In the genomic region with DNA sequence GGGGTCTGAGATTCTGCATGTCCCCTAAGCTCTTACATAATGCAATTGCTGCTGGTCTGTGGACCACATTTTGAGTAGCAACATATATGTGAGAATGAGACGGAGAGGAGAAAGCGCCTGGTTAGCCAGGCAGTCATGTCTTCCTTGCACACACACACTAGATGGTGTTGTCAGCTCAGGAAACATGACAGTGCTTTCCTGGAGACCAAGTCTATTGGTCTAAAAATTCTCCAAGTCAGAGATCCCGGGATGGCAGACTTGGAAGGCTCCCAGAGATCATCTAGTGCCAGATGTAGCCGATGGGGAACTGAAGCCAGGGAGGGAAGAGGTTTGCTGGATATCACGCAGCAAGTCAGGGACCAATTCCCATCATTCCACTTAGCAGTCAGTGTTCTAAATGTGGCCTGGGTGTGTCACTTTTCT, we compare ENCODE assay signal across 8 cellular contexts. TPM values are rescaled to one million over a fixed set of nuclear protein-coding genes. Genes with fewer than 3 reads are reported as not detected.
DNase-seq lines count a peak whose midpoint lies in the region; ATAC-seq, FAIRE-seq and TF ChIP-seq lines count a peak whose summit lies in the region.

No MANE protein-coding gene starts in this region.

- CTCF ChIA-PET in activated CD8-positive, alpha-beta T cell treated with anti-CD3 and anti-CD28 coated beads for 36 hours (lab: Charles Lee): interaction anchor here (0.7 to 8.8 kb wide), 5 partner anchors 13 to 280 kb away, joined by 3 to 57 read pairs (median 3); no protein-coding TSS in a partner anchor

- no peaks in the 10 kb centered on the region for H4K20me1 ChIP-seq in keratinocyte (ENCODE audit: control insufficient read depth, extremely low read depth, insufficient read depth, low read length)

- peaks cover 19% of the 10 kb centered on the region for H3K27me3 Mint-ChIP-seq in activated CD8-positive, alpha-beta T cell treated with anti-CD3 and anti-CD28 coated beads for 36 hours

- no peak for TF ChIP-seq POLR2A in body of pancreas (IDR thresholded peaks at IDR 0.05)

- POLR2A ChIA-PET in activated CD8-positive, alpha-beta T cell treated with anti-CD3 and anti-CD28 coated beads for 36 hours (lab: Charles Lee): interaction anchor here (0.6 kb wide), 1 partner anchor 8 kb away, joined by 3 read pairs; no protein-coding TSS in a partner anchor

- H3K4me3 Mint-ChIP-seq in activated CD8-positive, alpha-beta T cell treated with anti-CD3 and anti-CD28 coated beads for 36 hours: no peak overlapping the region

- no peaks in the 10 kb centered on the region for H3K36me3 ChIP-seq in body of pancreas (replicated peaks in 1 of 2; ENCODE audit: insufficient read depth in 1 of 2, low read depth in 2 of 2)
- H3K36me3 ChIP-seq in keratinocyte (ENCODE audit: control insufficient read depth in 2 of 2, extremely low read depth in 1 of 2, insufficient read depth in 2 of 2, low read length in 2 of 2): no peaks in the 10 kb centered on the region
- no peaks in the 10 kb centered on the region for H3K36me3 ChIP-seq in tibial artery

- no peak overlapping the region for H3K4me2 ChIP-seq in keratinocyte (ENCODE audit: control insufficient read depth, extremely low read depth, insufficient read depth, low read depth, low read length)

- no peak for FAIRE-seq in keratinocyte (lab: Jason Lieb, UNC)

- no peak overlapping the region for H3K9ac ChIP-seq in keratinocyte (ENCODE audit: control insufficient read depth, extremely low read depth, insufficient read depth, low read length)

- H3K4me3 ChIP-seq in body of pancreas (no peak overlapping the region), keratinocyte (ENCODE audit: control insufficient read depth in 2 of 3, extremely low read depth in 1 of 3, insufficient read depth in 2 of 3, low read depth in 1 of 3, low read length in 3 of 3) (no peak overlapping the region), tibial artery (no peak overlapping the region)

- TF ChIP-seq CTCF in body of pancreas (IDR thresholded peaks at IDR 0.05): peak in 6 of 7 experiments; percentile 25 to 77 (median 67)
- peak; percentile 18 to 67 (median 23) for TF ChIP-seq CTCF in keratinocyte (optimal IDR thresholded peaks at IDR 0.05 in 1 of 3, IDR thresholded peaks at IDR 0.05 in 1 of 3, conservative IDR thresholded peaks at IDR 0.05 in 1 of 3; ENCODE audit: extremely low read depth in 1 of 3, insufficient read depth in 2 of 3, low read length in 3 of 3)
- peak; percentile 61 to 63 for TF ChIP-seq CTCF in tibial artery (IDR thresholded peaks at IDR 0.05)
- no peak for TF ChIP-seq CTCF in activated CD8-positive, alpha-beta T cell treated with anti-CD3 and anti-CD28 coated beads for 36 hours (IDR thresholded peaks at IDR 0.05)

- intact Hi-C loops in body of pancreas (cut with DNase I): loop anchor here (5.0 kb wide), 1 partner anchor 136 kb away; no protein-coding TSS in a partner anchor
- intact Hi-C loops in tibial artery (cut with DNase I; ENCODE audit: low total_unique reads): loop anchor here (5.0 kb wide), 1 partner anchor 136 kb away; no protein-coding TSS in a partner anchor
- intact Hi-C loops in activated CD8-positive, alpha-beta T cell treated with anti-CD3 and anti-CD28 coated beads for 36 hours (cut with micrococcal nuclease): no loop called here

- H3K27me3 ChIP-seq in body of pancreas (no peaks in the 10 kb centered on the region), keratinocyte (ENCODE audit: control insufficient read depth, extremely low read depth, insufficient read depth, low read length) (no peaks in the 10 kb centered on the region), tibial artery (no peaks in the 10 kb centered on the region)

- H3K9me3 Mint-ChIP-seq in activated CD8-positive, alpha-beta T cell treated with anti-CD3 and anti-CD28 coated beads for 36 hours: peaks cover 3% of the 10 kb centered on the region

- no peaks in the 10 kb centered on the region for H3K9me1 ChIP-seq in keratinocyte (ENCODE audit: control insufficient read depth, extremely low read depth, insufficient read depth, low read length)

- no peaks in the 10 kb centered on the region for H3K79me2 ChIP-seq in keratinocyte (ENCODE audit: control insufficient read depth, insufficient read depth, low read length)

- peaks cover 4% of the 10 kb centered on the region for H3K4me1 Mint-ChIP-seq in activated CD8-positive, alpha-beta T cell treated with anti-CD3 and anti-CD28 coated beads for 36 hours (ENCODE audit: low read depth)

- DNase-seq in 8988T: peak; percentile 21
- DNase-seq in KBM-7: peak; percentile 26
- peak; percentile 61 to 74 (median 67) for DNase-seq in body of pancreas
- DNase-seq in keratinocyte (ENCODE audit: low read depth, low spot score): no peak
- peak; percentile 78 to 88 for DNase-seq in tibial artery
- DNase-seq in stimulated activated naive CD8-positive, alpha-beta T cell treated with anti-CD3 and anti-CD28 coated beads, Interleukin-15, Interleukin-2, amounts not matched to agents 100 U/mL and 50 U/mL, for 24 hours: no peak
- no peak for DNase-seq in activated CD8-positive, alpha-beta T cell treated with anti-CD3 and anti-CD28 coated beads for 36 hours

- no peaks in the 10 kb centered on the region for H3K36me3 Mint-ChIP-seq in activated CD8-positive, alpha-beta T cell treated with anti-CD3 and anti-CD28 coated beads for 36 hours (ENCODE audit: low read depth)

- H3K27ac ChIP-seq in body of pancreas: no peak overlapping the region
- H3K27ac ChIP-seq in keratinocyte (ENCODE audit: control insufficient read depth, insufficient read depth, low read length): no peak overlapping the region
- peak overlapping the region; percentile 17 to 29 for H3K27ac ChIP-seq in tibial artery

- H3K27ac Mint-ChIP-seq in activated CD8-positive, alpha-beta T cell treated with anti-CD3 and anti-CD28 coated beads for 36 hours: no peak overlapping the region

- H3K4me1 ChIP-seq in body of pancreas (peaks cover 19% of the 10 kb centered on the region), keratinocyte (ENCODE audit: control insufficient read depth, extremely low read depth, insufficient read depth, low read length) (no peaks in the 10 kb centered on the region), tibial artery (peaks cover 0 to 16% (median 8%) of the 10 kb centered on the region in 4 donors)

- dilution Hi-C loops in keratinocyte (cut with MboI; ENCODE audit: extremely low pct_ligation_motif_present, low sequenced_read_pairs): no loop called here

- no peaks in the 10 kb centered on the region for H3K9me3 ChIP-seq in body of pancreas
- H3K9me3 ChIP-seq in keratinocyte (ENCODE audit: control insufficient read depth, low read depth, low read length): no peaks in the 10 kb centered on the region
- no peaks in the 10 kb centered on the region for H3K9me3 ChIP-seq in tibial artery

- WGBS in body of pancreas, 2 donors: 23 to 30% methylated on average over 5 of the region's 5 CpGs

- ATAC-seq in body of pancreas (peak; percentile 76), GM21717 (IDR thresholded peaks at IDR 0.05; ENCODE audit: unreplicated experiment) (no peak)
- no peak for ATAC-seq in stimulated activated naive CD8-positive, alpha-beta T cell treated with anti-CD3 and anti-CD28 coated beads, Interleukin-15, Interleukin-2, amounts not matched to agents 100 U/mL and 50 U/mL, for 24 hours
- ATAC-seq in activated CD8-positive, alpha-beta T cell treated with anti-CD3 and anti-CD28 coated beads for 36 hours: no peak

- in situ Hi-C loops in KBM-7 (cut with MboI; ENCODE audit: low pct_unique_long_range_greater_than_20kb, low sequenced_read_pairs): no loop called here

- H2AFZ ChIP-seq in keratinocyte (ENCODE audit: control insufficient read depth, low read length): no peak overlapping the region

RNA-seq across cellular contexts. Expression of a gene that starts 53.4 kb away (rescaled TPM):
- total RNA-seq in body of pancreas: 10 to 100 TPM; 13.0 to 53.1 TPM
- 1.1 to 1.8 TPM (median 1.2 TPM) in 3 replicates for polyA plus RNA-seq in keratinocyte
- polyA plus RNA-seq in keratinocyte (2011; ENCODE audit: low read depth): 0.60 TPM
- polyA plus RNA-seq in keratinocyte (2011; cell fraction: cytosol; rRNA removed): 0.44 and 0.74 TPM in 2 replicates
- 1.5 and 1.6 TPM in 2 replicates for polyA plus RNA-seq in keratinocyte (2011; cell fraction: nucleus; rRNA removed)
- 0.21 and 1.3 TPM in 2 replicates for polyA plus RNA-seq in keratinocyte (2012; ENCODE audit: low replicate concordance)
- 0.49 to 1.4 TPM (median 1.0 TPM) in 3 replicates for polyA minus RNA-seq in keratinocyte
- 0.96 TPM for polyA minus RNA-seq in keratinocyte (2011; cell fraction: cytosol; rRNA and poly(A)+ RNA removed)
- polyA minus RNA-seq in keratinocyte (2011; cell fraction: nucleus; rRNA and poly(A)+ RNA removed): 1.2 and 1.5 TPM in 2 replicates
- 10 to 100 TPM; 12.8 to 14.3 TPM for total RNA-seq in activated CD8-positive, alpha-beta T cell treated with anti-CD3 and anti-CD28 coated beads for 36 hours

Comparison
In these comparisons a context has a peak if more than half of its experiments do, and no peak if none do; other contexts are left out.
1. DNase-seq: peak in 8988T (single experiment), KBM-7 (single experiment), body of pancreas (4 of 4) and tibial artery (2 of 2); none in keratinocyte (single experiment), stimulated activated naive CD8-positive, alpha-beta T cell treated with anti-CD3 and anti-CD28 coated beads, Interleukin-15, Interleukin-2, amounts not matched to agents 100 U/mL and 50 U/mL, for 24 hours (single experiment) and activated CD8-positive, alpha-beta T cell treated with anti-CD3 and anti-CD28 coated beads for 36 hours (single experiment).
2. H3K27ac ChIP-seq: peak in tibial artery (2 of 2); none in body of pancreas (0 of 4) and keratinocyte (single experiment).